ENCODE assay signal across 23 cellular contexts in the genomic region with DNA sequence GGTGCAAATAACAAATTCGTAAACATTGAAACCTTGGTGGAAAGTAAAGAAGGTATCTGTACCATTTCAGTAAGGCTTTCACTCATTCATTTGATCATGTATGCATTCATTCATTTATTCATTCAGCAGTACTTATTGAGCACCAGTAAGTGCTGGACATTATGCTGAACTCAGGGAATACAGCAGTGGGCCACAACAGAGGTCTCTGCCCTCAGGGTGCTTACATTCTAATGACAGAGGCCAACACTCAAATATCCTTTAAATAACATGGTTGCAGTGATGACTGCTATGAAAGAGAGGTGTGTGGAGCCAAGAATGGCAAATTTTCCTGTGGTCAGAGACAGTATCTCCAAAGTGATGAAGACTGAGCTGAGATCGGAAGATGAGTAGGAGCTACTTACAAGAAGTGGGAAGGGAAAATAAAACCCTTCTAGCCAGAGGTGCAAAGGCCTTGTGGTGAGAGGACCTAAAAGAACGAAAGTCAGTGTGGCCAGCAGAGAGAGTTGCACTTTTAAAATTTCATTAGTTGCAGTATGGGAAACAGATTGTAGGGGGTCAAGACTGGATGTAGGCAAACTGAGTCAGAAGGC. TPM values are rescaled to one million over a fixed set of nuclear protein-coding genes. Genes with fewer than 3 reads are reported as not detected.
DNase-seq lines count a peak whose midpoint lies in the region; ATAC-seq, FAIRE-seq and TF ChIP-seq lines count a peak whose summit lies in the region.
"Had no signal": no experiment of that assay in that cellular context is flagged by ENCODE, and none has a peak within 500 bp of the region (broad histone marks: within the 10 kb centered on the region; RNA-seq: fewer than 3 reads in every experiment).

No MANE protein-coding gene starts in this region.

- H3K9me3 Mint-ChIP-seq in T-helper 1 cell treated with Interleukin-12 subunit alpha and Interleukin-12 subunit beta and Interleukin-4 antibody, amounts not matched to agents 30 μg/mL and 1 μg/mL, for 36 hours = peaks cover 19% of the 10 kb centered on the region
- peaks cover 0 to 10% (median 0%) of the 10 kb centered on the region in 9 donors for H3K9me3 Mint-ChIP-seq in naive thymus-derived CD8-positive, alpha-beta T cell
- H3K9me3 Mint-ChIP-seq: nephron had no signal

- H3K27ac ChIP-seq in Peyer's patch (peak overlapping the region in 3 of 4 donors; percentile 22 to 66 (median 50)), right atrium auricular region (no peak overlapping the region)
- H3K27ac ChIP-seq: 22Rv1, gastrocnemius medialis had no signal

- FAIRE-seq in urothelium cell line (lab: Jason Lieb, UNC) = no peak
- FAIRE-seq: D721Med had no signal

- DNase-seq in T-helper 1 cell (no peak), Peyer's patch (no peak), urothelium cell line (ENCODE audit: low spot score) (no peak), NCI-H748 treated with DMSO at 0.1 percent for 48 hours (lab: John Stamatoyannopoulos, UW) (no peak), right atrium auricular region (ENCODE audit: low spot score) (no peak)
- DNase-seq in naive thymus-derived CD8-positive, alpha-beta T cell = no peak
- DNase-seq: activated CD4-positive, CD25-positive, alpha-beta regulatory T cell; gastrocnemius medialis; KG1; kidney glomerular epithelial cell; MV-4-11; NCI-H2029; NCI-H524; SHP77 treated with DMSO at 0.1 percent for 48 hours; T-helper 17 cell had no signal

- TF ChIP-seq CTCF in Peyer's patch (IDR thresholded peaks at IDR 0.05) (no peak), right atrium auricular region (IDR thresholded peaks at IDR 0.05) (no peak)

- TF ChIP-seq POLR2A in Peyer's patch (IDR thresholded peaks at IDR 0.05) = no peak

- H3K27me3 ChIP-seq in Peyer's patch (no peaks in the 10 kb centered on the region), right atrium auricular region (no peaks in the 10 kb centered on the region)
- H3K27me3 ChIP-seq: gastrocnemius medialis had no signal

- H3K4me3 ChIP-seq in Peyer's patch (no peak overlapping the region), right atrium auricular region (no peak overlapping the region)
- H3K4me3 ChIP-seq: gastrocnemius medialis had no signal

- H3K36me3 Mint-ChIP-seq in T-helper 1 cell treated with Interleukin-12 subunit alpha and Interleukin-12 subunit beta and Interleukin-4 antibody, amounts not matched to agents 30 μg/mL and 1 μg/mL, for 36 hours (ENCODE audit: low read depth) = peaks cover 33% of the 10 kb centered on the region
- H3K36me3 Mint-ChIP-seq in naive thymus-derived CD8-positive, alpha-beta T cell = no peaks in the 10 kb centered on the region

- no peaks in the 10 kb centered on the region for H3K27me3 Mint-ChIP-seq in T-helper 1 cell treated with Interleukin-12 subunit alpha and Interleukin-12 subunit beta and Interleukin-4 antibody, amounts not matched to agents 30 μg/mL and 1 μg/mL, for 36 hours (ENCODE audit: low read depth)
- H3K27me3 Mint-ChIP-seq in naive thymus-derived CD8-positive, alpha-beta T cell = no peaks in the 10 kb centered on the region

- H3K4me1 ChIP-seq in Peyer's patch (no peaks in the 10 kb centered on the region), right atrium auricular region (no peaks in the 10 kb centered on the region)
- H3K4me1 ChIP-seq: gastrocnemius medialis had no signal

- H3K27ac Mint-ChIP-seq in T-helper 1 cell treated with Interleukin-12 subunit alpha and Interleukin-12 subunit beta and Interleukin-4 antibody, amounts not matched to agents 30 μg/mL and 1 μg/mL, for 36 hours = peak overlapping the region; percentile 88
- H3K27ac Mint-ChIP-seq in naive thymus-derived CD8-positive, alpha-beta T cell = peak overlapping the region in 7 of 10 donors; percentile 0 to 89 (median 39)
- H3K27ac Mint-ChIP-seq: nephron, T-helper 17 cell had no signal

- ATAC-seq in GM18909 (IDR thresholded peaks at IDR 0.05; ENCODE audit: poor library complexity, unreplicated experiment) = peak; percentile 3
- ATAC-seq in naive thymus-derived CD8-positive, alpha-beta T cell = no peak
- ATAC-seq: gastrocnemius medialis, HCT116 had no signal

- POLR2A ChIA-PET in naive thymus-derived CD8-positive, alpha-beta T cell (lab: Charles Lee) = no interaction called here

- H3K9me3 ChIP-seq in Peyer's patch (no peaks in the 10 kb centered on the region), right atrium auricular region (no peaks in the 10 kb centered on the region)
- H3K9me3 ChIP-seq: gastrocnemius medialis had no signal

- H3K36me3 ChIP-seq in Peyer's patch (no peaks in the 10 kb centered on the region), right atrium auricular region (no peaks in the 10 kb centered on the region)
- H3K36me3 ChIP-seq: gastrocnemius medialis had no signal

- peak overlapping the region; percentile 63 for H3K4me3 Mint-ChIP-seq in T-helper 1 cell treated with Interleukin-12 subunit alpha and Interleukin-12 subunit beta and Interleukin-4 antibody, amounts not matched to agents 30 μg/mL and 1 μg/mL, for 36 hours
- peak overlapping the region in 2 of 10 donors; percentile 54 to 71 for H3K4me3 Mint-ChIP-seq in naive thymus-derived CD8-positive, alpha-beta T cell
- H3K4me3 Mint-ChIP-seq: nephron, T-helper 17 cell had no signal

- H3K4me1 Mint-ChIP-seq in T-helper 1 cell treated with Interleukin-12 subunit alpha and Interleukin-12 subunit beta and Interleukin-4 antibody, amounts not matched to agents 30 μg/mL and 1 μg/mL, for 36 hours (ENCODE audit: low read depth) = peaks cover 43% of the 10 kb centered on the region
- peaks cover 9 to 34% (median 31%) of the 10 kb centered on the region in 4 donors for H3K4me1 Mint-ChIP-seq in naive thymus-derived CD8-positive, alpha-beta T cell

RNA-seq across cellular contexts. Expression of gene SLAMF7, which starts 17.7 kb away (rescaled TPM):
- total RNA-seq in Peyer's patch (1 to 10 TPM; 2.5 to 3.9 (median 2.7) TPM), right atrium auricular region (under 1 TPM in 1 of 2 donors, not detected in 1; 0.98 TPM)
- total RNA-seq in naive thymus-derived CD8-positive, alpha-beta T cell = 1 to 10 TPM; 4.5 to 6.2 TPM
- 100 to 1,000 TPM in 1 of 3 donors, 1 to 10 TPM in 2; 3.8 to 102 (median 4.0) TPM for polyA plus RNA-seq in naive thymus-derived CD8-positive, alpha-beta T cell
- total RNA-seq: dermis microvascular lymphatic vessel endothelial cell had no signal

RNA-seq across cellular contexts. Expression of gene LY9, which starts 39.3 kb away (rescaled TPM):
- 10 to 100 TPM in 1 of 4 donors, 1 to 10 TPM in 3; 1.6 to 39.6 (median 3.6) TPM for total RNA-seq in Peyer's patch
- 100 to 1,000 TPM; 150 to 156 TPM for total RNA-seq in naive thymus-derived CD8-positive, alpha-beta T cell
- 100 to 1,000 TPM; 167 to 223 (median 189) TPM for polyA plus RNA-seq in naive thymus-derived CD8-positive, alpha-beta T cell
- total RNA-seq in right atrium auricular region = under 1 TPM; 0.19 to 0.20 TPM
- total RNA-seq: dermis microvascular lymphatic vessel endothelial cell, epithelial cell of proximal tubule, gastrocnemius medialis had no signal

RNA-seq across cellular contexts. Expression of gene CD48, which starts 45.1 kb away (rescaled TPM):
- total RNA-seq in Peyer's patch (10 to 100 TPM in 2 of 4 donors, 1 to 10 TPM in 2; 1.4 to 84.2 (median 9.9) TPM), right atrium auricular region (1 to 10 TPM; 1.2 to 3.2 TPM)
- total RNA-seq in naive thymus-derived CD8-positive, alpha-beta T cell = 100 to 1,000 TPM; 272 to 276 TPM
- polyA plus RNA-seq in naive thymus-derived CD8-positive, alpha-beta T cell = 100 to 1,000 TPM; 186 to 213 (median 200) TPM
- total RNA-seq: dermis microvascular lymphatic vessel endothelial cell, epithelial cell of proximal tubule had no signal

Comparison
In these comparisons a context has a peak if more than half of its experiments do, and no peak if none do; other contexts are left out.
1. H3K27ac ChIP-seq: peak in Peyer's patch (3 of 4); none in right atrium auricular region (0 of 2).